ENCODE assay signal across 19 cellular contexts in the genomic region with DNA sequence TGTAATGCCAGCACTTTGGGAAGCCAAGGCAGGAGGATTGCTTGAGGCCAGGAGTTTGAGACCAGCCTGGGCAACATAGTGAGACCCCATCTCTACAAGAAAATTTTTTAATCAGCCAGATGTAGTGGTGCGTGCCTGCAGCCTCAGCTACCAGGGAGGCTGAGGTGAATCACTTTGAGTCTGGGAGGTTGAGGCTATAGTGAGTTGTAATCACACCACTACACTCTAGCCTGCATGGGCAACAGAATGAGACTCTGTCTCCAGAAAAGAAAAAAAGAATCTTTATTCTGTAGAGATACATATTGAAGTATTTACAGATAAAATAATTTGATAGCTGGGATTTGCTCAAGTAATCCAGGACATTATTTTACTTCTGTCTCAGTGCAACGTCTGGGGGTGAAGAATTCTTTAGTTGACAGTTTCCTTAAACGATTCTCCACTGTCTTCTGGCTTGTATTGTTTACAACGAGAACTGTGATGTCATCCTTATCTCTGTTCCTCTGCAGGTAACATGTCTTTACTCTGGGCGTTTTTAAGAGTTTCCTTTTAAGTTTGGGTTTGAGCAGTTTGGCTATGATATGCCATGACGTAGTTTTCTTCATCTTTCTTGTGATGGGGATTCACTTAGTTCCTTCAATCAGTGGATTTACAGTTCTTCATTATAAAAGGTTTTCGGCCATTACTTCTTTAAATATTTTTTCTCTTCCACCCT.
"Had no signal": no experiment of that assay in that cellular context is flagged by ENCODE, and none has a peak within 500 bp of the region (broad histone marks: within the 10 kb centered on the region; RNA-seq: fewer than 3 reads in every experiment).

No MANE protein-coding gene starts in this region.

- FAIRE-seq: endothelial cell of umbilical vein had no signal

- H3K4me3 ChIP-seq: ascending aorta, mucosa of descending colon, smooth muscle cell, transverse colon had no signal

- H3K27ac ChIP-seq: ascending aorta, foreskin keratinocyte, transverse colon had no signal

- H3K4me2 ChIP-seq: smooth muscle cell had no signal

- H3K9me3 ChIP-seq: ascending aorta, mucosa of descending colon, transverse colon had no signal

- ATAC-seq: foreskin keratinocyte, left colon, mucosa of descending colon, natural killer cell, right cardiac atrium, SK-N-SH treated with all-trans-retinoic acid at 6 μM for 48 hours had no signal

- H3K9me3 Mint-ChIP-seq: activated B cell treated with CpG ODN at 0.5 μM for 24 hours; activated naive CD8-positive, alpha-beta T cell treated with anti-CD3 and anti-CD28 coated beads, Interleukin-2, amount 10 ng/mL, durations not matched to agents 7 days and 5 days; natural killer cell; T-helper 1 cell treated with Interleukin-12 subunit alpha and Interleukin-12 subunit beta and Interleukin-4 antibody, amounts not matched to agents 30 μg/mL and 1 μg/mL, for 36 hours had no signal

- H3K27me3 Mint-ChIP-seq: activated B cell treated with CpG ODN at 0.5 μM for 24 hours; activated naive CD8-positive, alpha-beta T cell treated with anti-CD3 and anti-CD28 coated beads, Interleukin-2, amount 10 ng/mL, durations not matched to agents 7 days and 5 days had no signal

- DNase-seq: activated B cell treated with CpG ODN at 0.5 μM for 24 hours; activated CD4-positive, alpha-beta T cell treated with anti-CD3 and anti-CD28 coated beads, Interleukin-2, amount 50 U/mL, for 4 hours; activated CD8-positive, alpha-beta memory T cell treated with anti-CD3 and anti-CD28 coated beads, Interleukin-2, amount 50 U/mL, for 4 hours; activated effector memory CD4-positive, alpha-beta T cell treated with anti-CD3 and anti-CD28 coated beads, Interleukin-2, amount 50 U/mL, for 16 hours; activated naive CD8-positive, alpha-beta T cell treated with anti-CD3 and anti-CD28 coated beads, Interleukin-2, amount 10 ng/mL, durations not matched to agents 7 days and 5 days; foreskin keratinocyte; head of caudate nucleus; left colon; mucosa of descending colon; natural killer cell; nucleus accumbens; right cardiac atrium; substantia nigra; transverse colon had no signal

- H3K4me3 Mint-ChIP-seq: activated B cell treated with CpG ODN at 0.5 μM for 24 hours; activated naive CD8-positive, alpha-beta T cell treated with anti-CD3 and anti-CD28 coated beads, Interleukin-2, amount 10 ng/mL, durations not matched to agents 7 days and 5 days; natural killer cell; T-helper 1 cell treated with Interleukin-12 subunit alpha and Interleukin-12 subunit beta and Interleukin-4 antibody, amounts not matched to agents 30 μg/mL and 1 μg/mL, for 36 hours had no signal

- H3K27ac Mint-ChIP-seq: activated B cell treated with CpG ODN at 0.5 μM for 24 hours; activated naive CD8-positive, alpha-beta T cell treated with anti-CD3 and anti-CD28 coated beads, Interleukin-2, amount 10 ng/mL, durations not matched to agents 7 days and 5 days; T-helper 1 cell treated with Interleukin-12 subunit alpha and Interleukin-12 subunit beta and Interleukin-4 antibody, amounts not matched to agents 30 μg/mL and 1 μg/mL, for 36 hours had no signal

- H3K36me3 Mint-ChIP-seq: natural killer cell had no signal

- H3K27me3 ChIP-seq: ascending aorta, foreskin keratinocyte, transverse colon had no signal
